28 cellular contexts compared by ENCODE assay signal in the genomic region with DNA sequence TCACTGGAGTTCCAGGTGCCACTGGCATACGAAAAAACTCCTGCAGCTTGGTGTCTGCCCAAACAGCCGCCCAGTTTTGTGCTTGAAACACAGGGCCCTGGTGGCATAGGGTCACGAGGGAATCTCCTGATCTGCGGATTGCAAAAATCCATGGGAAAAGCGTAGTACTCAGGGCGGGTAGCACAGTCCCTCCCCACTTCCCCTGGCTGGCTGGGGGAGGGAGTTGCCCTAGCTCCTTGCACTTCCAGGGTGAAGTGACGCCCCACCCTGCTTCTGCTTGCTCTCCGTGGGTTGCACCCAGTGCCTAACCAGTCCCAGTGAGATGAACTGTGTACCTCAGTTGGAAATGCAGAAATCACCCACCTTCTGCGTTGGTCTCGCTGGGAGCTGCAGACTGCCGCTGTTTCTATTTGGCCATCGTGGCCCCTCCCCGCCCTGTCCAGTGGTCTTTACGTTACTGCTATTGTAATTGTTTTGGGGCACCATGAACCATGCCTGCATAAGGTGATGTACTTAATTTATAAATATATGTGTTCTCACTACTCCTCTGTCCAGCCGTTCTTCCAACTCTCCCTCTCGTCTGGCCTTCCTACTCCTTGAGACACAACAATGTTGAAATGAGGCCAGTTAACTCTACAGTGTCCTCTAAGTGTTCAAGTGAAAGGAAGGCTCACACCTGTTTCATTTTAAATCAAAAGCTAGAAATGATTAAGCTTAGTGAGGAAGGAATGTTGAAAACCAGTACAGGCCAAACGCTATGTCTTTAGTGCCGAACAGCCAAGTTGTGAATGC.
"Had no signal": no experiment of that assay in that cellular context is flagged by ENCODE, and none has a peak within 500 bp of the region (broad histone marks: within the 10 kb centered on the region; RNA-seq: fewer than 3 reads in every experiment).

No MANE protein-coding gene starts in this region.

- H3K27me3 Mint-ChIP-seq: naive thymus-derived CD4-positive, alpha-beta T cell; progenitor cell of endocrine pancreas had no signal

- H3K27me3 ChIP-seq: gastrocnemius medialis, hepatocyte, neutrophil, right lobe of liver, stomach, thyroid gland had no signal

- H3K4me3 ChIP-seq: gastrocnemius medialis, hepatocyte, right lobe of liver, smooth muscle cell, stomach, thyroid gland had no signal

- H3K9ac ChIP-seq: parathyroid adenoma had no signal

- H3K4me3 Mint-ChIP-seq: naive thymus-derived CD4-positive, alpha-beta T cell had no signal

- H3K36me3 ChIP-seq: gastrocnemius medialis, neutrophil, right lobe of liver, thyroid gland had no signal

- H3K27ac Mint-ChIP-seq: naive thymus-derived CD4-positive, alpha-beta T cell; progenitor cell of endocrine pancreas had no signal

- FAIRE-seq: islet of Langerhans, urothelium cell line had no signal

- H3K9me3 ChIP-seq: gastrocnemius medialis, neutrophil, right lobe of liver, stomach, thyroid gland had no signal

- H2AFZ ChIP-seq: hepatocyte, parathyroid adenoma had no signal

- H3K79me2 ChIP-seq: hepatocyte, parathyroid adenoma had no signal

- H3K4me1 ChIP-seq: gastrocnemius medialis, parathyroid adenoma, right lobe of liver, stomach, thyroid gland had no signal

- H3K4me2 ChIP-seq: hepatocyte, smooth muscle cell had no signal

- H3K4me1 Mint-ChIP-seq: naive thymus-derived CD4-positive, alpha-beta T cell had no signal

- H3K27ac ChIP-seq: gastrocnemius medialis, hepatocyte, neutrophil, parathyroid adenoma, right lobe of liver, stomach, thyroid gland had no signal

- ATAC-seq: gastrocnemius medialis; left colon; naive thymus-derived CD4-positive, alpha-beta T cell; right lobe of liver had no signal

- DNase-seq: caudate nucleus; cerebellar nuclear complex; cortex of kidney; effector CD4-positive, alpha-beta T cell; foreskin fibroblast; gastrocnemius medialis; head of caudate nucleus; kidney glomerular epithelial cell; left colon; mammary epithelial cell; midbrain; naive thymus-derived CD4-positive, alpha-beta T cell; right lobe of liver; stimulated activated CD4-positive, alpha-beta T cell treated with anti-CD3 and anti-CD28 coated beads, Interleukin-12 subunit alpha, Interleukin-12 subunit beta, amount 100 ng/mL, for 4 hours; stimulated activated CD4-positive, alpha-beta T cell treated with anti-CD3 and anti-CD28 coated beads, Interleukin-1b, Interleukin-23, amount 100 ng/mL, for 48 hours; stimulated activated CD4-positive, alpha-beta T cell treated with anti-CD3 and anti-CD28 coated beads, Interleukin-4, amount 100 ng/mL, for 1 hour; stimulated activated CD8-positive, alpha-beta memory T cell treated with anti-CD3 and anti-CD28 coated beads, Interleukin-4, amount 100 ng/mL, for 48 hours; stimulated activated naive CD4-positive, alpha-beta T cell treated with Interleukin-2 at 50 U/mL for 16 hours; stomach; thyroid gland; trophoblast cell had no signal
